ENCODE assay signal across 7 cellular contexts in the genomic region with DNA sequence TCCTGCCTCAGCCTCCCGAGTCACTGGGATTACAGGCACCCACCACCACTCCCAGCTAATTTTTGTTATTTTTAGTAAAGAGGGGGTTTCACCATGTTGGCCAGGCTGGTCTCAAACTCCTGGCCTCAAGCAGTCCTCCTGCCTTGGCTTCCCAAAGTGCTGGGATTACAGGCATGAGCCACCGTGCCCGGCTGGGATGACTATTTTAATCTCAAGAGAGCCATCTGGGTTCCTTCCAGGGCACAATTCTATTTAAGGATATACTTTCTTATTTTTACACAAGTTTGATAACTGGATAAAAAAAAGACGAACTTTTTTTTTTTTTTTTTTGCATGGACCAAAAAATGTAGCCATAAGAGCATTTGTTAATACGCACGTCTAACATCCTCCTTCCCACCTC.
A peak's percentile ranks its signal among the peaks of the same experiment; 100 is the strongest.
DNase-seq lines count a peak whose midpoint lies in the region; ATAC-seq and TF ChIP-seq lines count a peak whose summit lies in the region.
"Not testable (repeated sequence)": the region's sequence is repeated elsewhere in the genome, so short reads cannot be mapped to it uniquely, and the experiment has no call there.

No MANE protein-coding gene starts in this region.

- H3K4me2 ChIP-seq in osteoblast (ENCODE audit: insufficient read depth, low read length) = peak overlapping the region; percentile 80

- not testable (repeated sequence) for H3K36me3 Mint-ChIP-seq in glutamatergic neuron (ENCODE audit: unreplicated experiment)

- H3K4me1 Mint-ChIP-seq in glutamatergic neuron (ENCODE audit: low read depth, unreplicated experiment) = peaks cover 23% of the 10 kb centered on the region

- not testable (repeated sequence) for H3K4me3 ChIP-seq in RWPE2 (ENCODE audit: severe bottlenecking); breast epithelium; left lung; gastrocnemius medialis
- H3K4me3 ChIP-seq in osteoblast (ENCODE audit: insufficient read depth, low read length) (peak overlapping the region; percentile 52), tibial artery (peak overlapping the region; percentile 36 to 38)

- not testable (repeated sequence) for TF ChIP-seq CTCF in RWPE2 (IDR thresholded peaks at IDR 0.05; ENCODE audit: poor library complexity, severe bottlenecking); breast epithelium (IDR thresholded peaks at IDR 0.05); glutamatergic neuron (IDR thresholded peaks at IDR 0.05; ENCODE audit: partially characterized antibody, unreplicated experiment); left lung (IDR thresholded peaks at IDR 0.05); osteoblast (IDR thresholded peaks at IDR 0.05; ENCODE audit: extremely low read depth, low read depth, low read length); gastrocnemius medialis (IDR thresholded peaks at IDR 0.05 in 4 of 5, conservative IDR thresholded peaks at IDR 0.05 in 1 of 5); tibial artery (IDR thresholded peaks at IDR 0.05)

- not testable (repeated sequence) for H4K20me1 ChIP-seq in osteoblast (ENCODE audit: insufficient read depth, low read length)

- H3K27me3 Mint-ChIP-seq in glutamatergic neuron (ENCODE audit: unreplicated experiment) = not testable (repeated sequence)

- not testable (repeated sequence) for H3K9me3 Mint-ChIP-seq in glutamatergic neuron (ENCODE audit: unreplicated experiment)

- H3K4me1 ChIP-seq in RWPE2 (ENCODE audit: insufficient read depth, poor library complexity, severe bottlenecking); breast epithelium: not testable (repeated sequence)
- H3K4me1 ChIP-seq in left lung = peaks cover 0 to 25% of the 10 kb centered on the region in 2 donors
- H3K4me1 ChIP-seq in osteoblast (ENCODE audit: insufficient read depth, low read length) = peaks cover 32% of the 10 kb centered on the region
- H3K4me1 ChIP-seq in gastrocnemius medialis = peaks cover 37 to 44% of the 10 kb centered on the region in 2 donors
- peaks cover 0 to 57% (median 34%) of the 10 kb centered on the region in 4 donors for H3K4me1 ChIP-seq in tibial artery

- not testable (repeated sequence) for H3K36me3 ChIP-seq in RWPE2 (ENCODE audit: low read depth); breast epithelium; left lung; osteoblast (ENCODE audit: insufficient read depth, low read length); gastrocnemius medialis; tibial artery

- peak overlapping the region; percentile 66 for H3K27ac Mint-ChIP-seq in glutamatergic neuron (ENCODE audit: unreplicated experiment)

- DNase-seq in RWPE2 (ENCODE audit: low spot score) (peak; percentile 3), tibial artery (peak in 1 of 2 donors; percentile 84)
- not testable (repeated sequence) for DNase-seq in breast epithelium (ENCODE audit: low spot score in 2 of 2); glutamatergic neuron; left lung; osteoblast (ENCODE audit: insufficient read length, low spot score, missing footprints); gastrocnemius medialis

- not testable (repeated sequence) for H3K4me3 Mint-ChIP-seq in glutamatergic neuron (ENCODE audit: unreplicated experiment)

- H2AFZ ChIP-seq in osteoblast (ENCODE audit: low read length) = not testable (repeated sequence)

- ATAC-seq in RWPE2 (ENCODE audit: low read depth); left lung; gastrocnemius medialis: not testable (repeated sequence)

- intact Hi-C loops in breast epithelium (cut with DNase I; ENCODE audit: low total_unique reads); left lung (cut with DNase I); gastrocnemius medialis (cut with DNase I; ENCODE audit: low total_unique reads): not testable (repeated sequence)
- intact Hi-C loops in tibial artery (cut with DNase I; ENCODE audit: low total_unique reads) = loop anchor here (5.0 kb wide), 1 partner anchor 441 kb away; no protein-coding TSS in a partner anchor

- not testable (repeated sequence) for H3K79me2 ChIP-seq in osteoblast (ENCODE audit: insufficient read depth, low read length)

- TF ChIP-seq POLR2A in breast epithelium (IDR thresholded peaks at IDR 0.05); gastrocnemius medialis (IDR thresholded peaks at IDR 0.05): not testable (repeated sequence)

- H3K27ac ChIP-seq in RWPE2 (ENCODE audit: poor library complexity, severe bottlenecking) (peak overlapping the region; percentile 36), breast epithelium (peak overlapping the region; percentile 66 to 77), left lung (peak overlapping the region; percentile 80 to 83), osteoblast (ENCODE audit: low read depth, low read length) (peak overlapping the region; percentile 96), gastrocnemius medialis (peak overlapping the region; percentile 76 to 85 (median 78)), tibial artery (peak overlapping the region; percentile 90 to 91)

- not testable (repeated sequence) for H3K9me3 ChIP-seq in RWPE2 (ENCODE audit: severe bottlenecking); breast epithelium; left lung; osteoblast (ENCODE audit: low read depth, low read length); gastrocnemius medialis; tibial artery

- in situ Hi-C loops in gastrocnemius medialis (cut with MboI; ENCODE audit: low sequenced_read_pairs in 4 of 4) = not testable (repeated sequence)

- H3K27me3 ChIP-seq in RWPE2 (ENCODE audit: insufficient read depth, poor library complexity, severe bottlenecking); breast epithelium; osteoblast (ENCODE audit: insufficient read depth, low read length); gastrocnemius medialis; tibial artery: not testable (repeated sequence)
- H3K27me3 ChIP-seq in left lung = peaks cover 0 to 13% of the 10 kb centered on the region in 2 donors

Comparison
In these comparisons a context has a peak if more than half of its experiments do, and no peak if none do; other contexts are left out.
1. H3K27ac ChIP-seq: peak in every context shown above with its lines; median percentile 96 in osteoblast; 90 in tibial artery; 82 in left lung; 78 in gastrocnemius medialis; 72 in breast epithelium; 36 in RWPE2.